Comparison of ENCODE assay signal across 1 cellular context in genomic region chr7:6159524-6160011, GRCh38.
TF ChIP-seq lines count a peak whose summit lies in the region.

No MANE protein-coding gene starts in this region.

TF ChIP-seq in GM12878, 131 proteins besides CTCF, POLR2A, EP300 and RAD21 (continued from another document):
- TF ChIP-seq MLLT1 (IDR thresholded peaks at IDR 0.05) = no peak
- no peak for TF ChIP-seq IRF3 (IDR thresholded peaks at IDR 0.05)
- TF ChIP-seq CEBPZ (IDR thresholded peaks at IDR 0.05; ENCODE audit: low read depth, low read length) = no peak
- TF ChIP-seq REST (IDR thresholded peaks at IDR 0.05; ENCODE audit: low read depth, low read length) = no peak
- no peak for TF ChIP-seq RUNX3 (IDR thresholded peaks at IDR 0.05; ENCODE audit: low read length)
- no peak for TF ChIP-seq POLR2AphosphoS5 (IDR thresholded peaks at IDR 0.05; ENCODE audit: low read length)
- TF ChIP-seq DPF2 (IDR thresholded peaks at IDR 0.05) = no peak
- TF ChIP-seq MEF2A (IDR thresholded peaks at IDR 0.05; ENCODE audit: insufficient read depth, low read depth, low read length) = no peak
- no peak for TF ChIP-seq USF1 (IDR thresholded peaks at IDR 0.05; ENCODE audit: borderline replicate concordance, extremely low read length, insufficient read depth, low read depth, low read length)
- no peak for TF ChIP-seq KDM1A (IDR thresholded peaks at IDR 0.05; ENCODE audit: borderline replicate concordance)
- no peak for TF ChIP-seq PKNOX1 (IDR thresholded peaks at IDR 0.05)
- TF ChIP-seq CHD1 (IDR thresholded peaks at IDR 0.05; ENCODE audit: low read depth, low read length) = no peak
- TF ChIP-seq RELA (IDR thresholded peaks at IDR 0.05; ENCODE audit: borderline replicate concordance, partially characterized antibody) = no peak
- no peak for TF ChIP-seq ZBED1 (IDR thresholded peaks at IDR 0.05; ENCODE audit: borderline replicate concordance)
- TF ChIP-seq SP1 (IDR thresholded peaks at IDR 0.05; ENCODE audit: low read depth, low read length) = no peak
- no peak for TF ChIP-seq EED (IDR thresholded peaks at IDR 0.05; ENCODE audit: low read depth)
